In genomic region chr3:58183221-58183620, GRCh38 we compare ENCODE assay signal across 23 cellular contexts. TPM values are rescaled to one million over a fixed set of nuclear protein-coding genes. Genes with fewer than 3 reads are reported as not detected.
"Had no signal": no experiment of that assay in that cellular context is flagged by ENCODE, and none has a peak within 500 bp of the region (broad histone marks: within the 10 kb centered on the region; RNA-seq: fewer than 3 reads in every experiment).

No MANE protein-coding gene starts in this region.

- H3K36me3 ChIP-seq: MG63, SJCRH30 had no signal

- H3K27ac ChIP-seq: SJCRH30 had no signal

- FAIRE-seq: HepG2 had no signal

- H3K27me3 ChIP-seq: MG63, SJCRH30 had no signal

- H3K9me3 ChIP-seq: MG63, SJCRH30 had no signal

- H3K4me3 ChIP-seq: MG63, SJCRH30 had no signal

- DNase-seq: IMR-90; Karpas-422; KG1; MG63; NCI-H1092; NCI-H1417; NCI-H146; NCI-H1694 treated with DMSO at 0.1 percent for 48 hours; NCI-H1930; NCI-H2081; NCI-H2171; NCI-H226; NCI-H446; NCI-H510A; NCI-H524 treated with DMSO at 0.1 percent for 48 hours; NCI-H69; NCI-H774; NK-92 treated with Interleukin-12 subunit alpha and Interleukin-12 subunit beta, amount 100 ng/mL, for 24 hours; PC-3; SHP77 treated with DMSO at 0.1 percent for 48 hours had no signal

RNA-seq across cellular contexts. Expression of gene DNASE1L3, which starts 27.6 kb away (rescaled TPM):
- total RNA-seq: HT1080, IMR-90, SJCRH30 had no signal
- polyA plus RNA-seq: IMR-90 had no signal
